26 cellular contexts compared by ENCODE assay signal in genomic region chr21:16476056-16476850, GRCh38.
A peak's percentile ranks its signal among the peaks of the same experiment; 100 is the strongest.
DNase-seq lines count a peak whose midpoint lies in the region; ATAC-seq, FAIRE-seq and TF ChIP-seq lines count a peak whose summit lies in the region.
"Had no signal": no experiment of that assay in that cellular context is flagged by ENCODE, and none has a peak within 500 bp of the region (broad histone marks: within the 10 kb centered on the region; RNA-seq: fewer than 3 reads in every experiment).

No MANE protein-coding gene starts in this region.

- H3K79me1 ChIP-seq in mesenchymal stem cell (replicated peaks; ENCODE audit: low read length, poor library complexity, severe bottlenecking), result peaks cover 10% of the 10 kb centered on the region

- no peak overlapping the region for H3K27ac Mint-ChIP-seq in MCF 10A (ENCODE audit: low read depth, unreplicated experiment)
- H3K27ac Mint-ChIP-seq: activated B cell treated with CpG ODN at 0.5 μM for 24 hours; activated CD4-positive, alpha-beta memory T cell treated with anti-CD3 and anti-CD28 coated beads, Interleukin-2, amount 10 ng/mL, durations not matched to agents 7 days and 5 days; activated naive CD4-positive, alpha-beta T cell treated with anti-CD3 and anti-CD28 coated beads for 36 hours; activated T-cell treated with anti-CD3 and anti-CD28 coated beads, Interleukin-2, amount 50 U/mL, for 24 hours; GM23338 had no signal

- H2AFZ ChIP-seq in endothelial cell of umbilical vein (ENCODE audit: low read depth, low read length) (no peak overlapping the region), mesenchymal stem cell (ENCODE audit: low read depth, low read length) (no peak overlapping the region)
- H2AFZ ChIP-seq: GM23338 had no signal

- H3K23ac ChIP-seq in mesenchymal stem cell (ENCODE audit: low read length in 2 of 2), result no peak overlapping the region

- BruUV-seq in endothelial cell of umbilical vein (replicated peaks; lab: Mats Ljungman, UMichigan), result no TSS peak
- no TSS peak for BruUV-seq in MCF 10A (replicated peaks; lab: Mats Ljungman, UMichigan)

- H2BK120ac ChIP-seq in mesenchymal stem cell (ENCODE audit: low read depth, low read length), result no peak overlapping the region

- DNase-seq in NCI-H774 (lab: John Stamatoyannopoulos, UW) (peak; percentile 7), endothelial cell of umbilical vein (ENCODE audit: low read depth, low spot score) (peak; percentile 32), mesenchymal stem cell (no peak), ascending aorta (ENCODE audit: low spot score in 2 of 2) (no peak), MCF 10A (ENCODE audit: unreplicated experiment) (no peak)
- no peak for DNase-seq in activated T-cell treated with anti-CD3 and anti-CD28 coated beads, Interleukin-2, amount 50 U/mL, for 4 hours
- no peak for DNase-seq in stimulated activated naive CD4-positive, alpha-beta T cell treated with Interleukin-2 at 50 U/mL for 16 hours (lab: John Stamatoyannopoulos, UW)
- DNase-seq: activated B cell treated with CpG ODN at 0.5 μM for 24 hours; activated CD4-positive, alpha-beta memory T cell treated with anti-CD3 and anti-CD28 coated beads, Interleukin-2, amount 10 ng/mL, durations not matched to agents 7 days and 5 days; activated naive CD4-positive, alpha-beta T cell treated with anti-CD3 and anti-CD28 coated beads for 36 hours; activated T-cell treated with anti-CD3 and anti-CD28 coated beads, Interleukin-2, amount 50 U/mL, for 24 hours; body of pancreas; Calu3; Karpas-422; NCI-H1092 treated with DMSO at 0.1 percent for 48 hours; NCI-H2171 treated with DMSO at 0.1 percent for 48 hours; ovary; PC-3; SJCRH30; stomach; T-helper 2 cell; upper lobe of right lung had no signal

- H3K9me1 ChIP-seq in endothelial cell of umbilical vein (replicated peaks; ENCODE audit: control insufficient read depth, extremely low read depth, insufficient read depth, low read length), result no peaks in the 10 kb centered on the region

- peaks cover 45% of the 10 kb centered on the region for H3K79me2 ChIP-seq in endothelial cell of umbilical vein (ENCODE audit: control insufficient read depth, insufficient read depth, low read length)

- H3K27ac ChIP-seq in endothelial cell of umbilical vein (ENCODE audit: insufficient read depth, low read depth, low read length), result no peak overlapping the region
- no peak overlapping the region for H3K27ac ChIP-seq in mesenchymal stem cell (ENCODE audit: low read length, poor library complexity, severe bottlenecking)
- no peak overlapping the region for H3K27ac ChIP-seq in ascending aorta
- H3K27ac ChIP-seq: BLaER1 treated with 17β-estradiol and CSF1 and Interleukin-3, amounts not matched to agents 10 nM and 100 nM; body of pancreas; SJCRH30; stomach; upper lobe of right lung had no signal

- CTCF ChIA-PET in endothelial cell of umbilical vein (lab: Charles Lee) (interaction anchor here (0.7 to 1.6 kb wide), 2 partner anchors 71 to 394 kb away, joined by 4 read pairs; no protein-coding TSS in a partner anchor), MCF 10A (lab: Yijun Ruan, JAX) (interaction anchor here (0.6 kb wide), 1 partner anchor 444 kb away, joined by 3 read pairs; no protein-coding TSS in a partner anchor)

- H3K36me3 ChIP-seq in endothelial cell of umbilical vein (ENCODE audit: control insufficient read depth in 2 of 2, extremely low read depth in 1 of 2, insufficient read depth in 2 of 2, low read length in 2 of 2) (no peaks in the 10 kb centered on the region), mesenchymal stem cell (ENCODE audit: control insufficient read depth in 1 of 2, insufficient read depth in 2 of 2, low read depth in 1 of 2, low read length in 2 of 2) (no peaks in the 10 kb centered on the region), ascending aorta (no peaks in the 10 kb centered on the region)
- H3K36me3 ChIP-seq: BLaER1 treated with 17β-estradiol and CSF1 and Interleukin-3, amounts not matched to agents 10 nM and 100 nM; ovary; SJCRH30; stomach; upper lobe of right lung had no signal

- no peak overlapping the region for H3K14ac ChIP-seq in mesenchymal stem cell (ENCODE audit: low read length in 2 of 2)

- no peak for TF ChIP-seq POLR2A in endothelial cell of umbilical vein (IDR thresholded peaks at IDR 0.05; ENCODE audit: low read depth, low read length)

- no peak overlapping the region for H2BK5ac ChIP-seq in mesenchymal stem cell (ENCODE audit: low read depth, low read length, poor library complexity, severe bottlenecking)

- no peak overlapping the region for H3K4me3 ChIP-seq in endothelial cell of umbilical vein (replicated peaks in 1 of 3; ENCODE audit: insufficient read depth in 1 of 3, low read depth in 1 of 3, low read length in 3 of 3)
- no peak overlapping the region for H3K4me3 ChIP-seq in mesenchymal stem cell (ENCODE audit: insufficient read depth in 1 of 2, low read depth in 1 of 2, low read length in 2 of 2)
- no peak overlapping the region for H3K4me3 ChIP-seq in ascending aorta
- H3K4me3 ChIP-seq: BLaER1 treated with 17β-estradiol and CSF1 and Interleukin-3, amounts not matched to agents 10 nM and 100 nM; body of pancreas; GM23338; lung; ovary; SJCRH30; stomach; upper lobe of right lung had no signal

- H2BK12ac ChIP-seq in mesenchymal stem cell (ENCODE audit: low read length in 2 of 2), result no peak overlapping the region

- H3K27me3 ChIP-seq in endothelial cell of umbilical vein (ENCODE audit: control insufficient read depth in 2 of 2, insufficient read depth in 2 of 2, low read length in 2 of 2) (no peaks in the 10 kb centered on the region), mesenchymal stem cell (ENCODE audit: control insufficient read depth in 1 of 2, insufficient read depth in 1 of 2, low read length in 2 of 2) (no peaks in the 10 kb centered on the region), ascending aorta (no peaks in the 10 kb centered on the region)
- H3K27me3 ChIP-seq: BLaER1 treated with 17β-estradiol and CSF1 and Interleukin-3, amounts not matched to agents 10 nM and 100 nM; body of pancreas; ovary; SJCRH30; stomach; upper lobe of right lung had no signal

- H3K4me1 ChIP-seq in endothelial cell of umbilical vein (ENCODE audit: control insufficient read depth, extremely low read depth, insufficient read depth, low read length), result no peaks in the 10 kb centered on the region
- peaks cover 1% of the 10 kb centered on the region for H3K4me1 ChIP-seq in mesenchymal stem cell (ENCODE audit: control insufficient read depth, insufficient read depth, low read depth, low read length)
- H3K4me1 ChIP-seq in ascending aorta, result peaks cover 0 to 2% of the 10 kb centered on the region in 2 donors
- H3K4me1 ChIP-seq: BLaER1 treated with 17β-estradiol and CSF1 and Interleukin-3, amounts not matched to agents 10 nM and 100 nM; SJCRH30; upper lobe of right lung had no signal

- no peak overlapping the region for H3K4me3 Mint-ChIP-seq in activated T-cell treated with anti-CD3 and anti-CD28 coated beads, Interleukin-2, amount 50 U/mL, for 4 hours
- no peak overlapping the region for H3K4me3 Mint-ChIP-seq in MCF 10A (ENCODE audit: unreplicated experiment)
- H3K4me3 Mint-ChIP-seq: activated B cell treated with CpG ODN at 0.5 μM for 24 hours; activated CD4-positive, alpha-beta memory T cell treated with anti-CD3 and anti-CD28 coated beads, Interleukin-2, amount 10 ng/mL, durations not matched to agents 7 days and 5 days; activated naive CD4-positive, alpha-beta T cell treated with anti-CD3 and anti-CD28 coated beads for 36 hours; activated T-cell treated with anti-CD3 and anti-CD28 coated beads, Interleukin-2, amount 50 U/mL, for 24 hours; GM23338 had no signal

- no peak for ATAC-seq in activated T-cell treated with anti-CD3 and anti-CD28 coated beads, Interleukin-2, amount 50 U/mL, for 4 hours
- ATAC-seq: body of pancreas, GM23338, PC-3, upper lobe of right lung had no signal

- POLR2A ChIA-PET in endothelial cell of umbilical vein (lab: Charles Lee), result no interaction called here
- POLR2A ChIA-PET in MCF 10A (lab: Yijun Ruan, JAX), result interaction anchor here (0.6 to 1.3 kb wide), 2 partner anchors 60 to 87 kb away, joined by 3 read pairs; no protein-coding TSS in a partner anchor

- peaks cover 17% of the 10 kb centered on the region for H3K9me3 Mint-ChIP-seq in activated T-cell treated with anti-CD3 and anti-CD28 coated beads, Interleukin-2, amount 50 U/mL, for 4 hours
- peaks cover 9% of the 10 kb centered on the region for H3K9me3 Mint-ChIP-seq in MCF 10A (ENCODE audit: unreplicated experiment)

- H4K20me1 ChIP-seq in endothelial cell of umbilical vein (replicated peaks; ENCODE audit: control insufficient read depth, extremely low read depth, insufficient read depth, low read length), result peaks cover 3% of the 10 kb centered on the region
- H4K20me1 ChIP-seq: BLaER1 treated with 17β-estradiol and CSF1 and Interleukin-3, amounts not matched to agents 10 nM and 100 nM had no signal

- no peak overlapping the region for H3K4ac ChIP-seq in mesenchymal stem cell (ENCODE audit: low read depth in 1 of 2, low read length in 2 of 2)

- no peak overlapping the region for H2AK5ac ChIP-seq in mesenchymal stem cell (ENCODE audit: low read length, severe bottlenecking)

- H3K18ac ChIP-seq in mesenchymal stem cell (ENCODE audit: low read depth in 1 of 2, low read length in 2 of 2), result no peak overlapping the region

- TF ChIP-seq CTCF in endothelial cell of umbilical vein (IDR thresholded peaks at IDR 0.05; ENCODE audit: extremely low read depth in 1 of 2, insufficient read depth in 1 of 2, low read depth in 1 of 2, low read length in 2 of 2), result no peak
- no peak for TF ChIP-seq CTCF in ascending aorta (IDR thresholded peaks at IDR 0.05)
- TF ChIP-seq CTCF in MCF 10A (IDR thresholded peaks at IDR 0.05; ENCODE audit: unreplicated experiment), result no peak

- H4K91ac ChIP-seq in mesenchymal stem cell (ENCODE audit: low read length), result no peak overlapping the region

- H3K4me2 ChIP-seq in endothelial cell of umbilical vein (ENCODE audit: insufficient read depth, low read length), result no peak overlapping the region
- no peak overlapping the region for H3K4me2 ChIP-seq in mesenchymal stem cell (ENCODE audit: low read length, poor library complexity, severe bottlenecking)
- H3K4me2 ChIP-seq: BLaER1 treated with 17β-estradiol and CSF1 and Interleukin-3, amounts not matched to agents 10 nM and 100 nM; GM23338 had no signal

- H3K4me1 Mint-ChIP-seq in activated T-cell treated with anti-CD3 and anti-CD28 coated beads, Interleukin-2, amount 50 U/mL, for 4 hours (ENCODE audit: low read depth), result no peaks in the 10 kb centered on the region
- H3K4me1 Mint-ChIP-seq in MCF 10A (ENCODE audit: insufficient read depth, unreplicated experiment), result no peaks in the 10 kb centered on the region
- H3K4me1 Mint-ChIP-seq: activated B cell treated with CpG ODN at 0.5 μM for 24 hours; activated CD4-positive, alpha-beta memory T cell treated with anti-CD3 and anti-CD28 coated beads, Interleukin-2, amount 10 ng/mL, durations not matched to agents 7 days and 5 days; GM23338 had no signal

- dilution Hi-C loops in endothelial cell of umbilical vein (cut with MboI; ENCODE audit: extremely low pct_ligation_motif_present, low sequenced_read_pairs), result no loop called here

- H3K9ac ChIP-seq in endothelial cell of umbilical vein (replicated peaks; ENCODE audit: extremely low read depth, insufficient read depth, low read length), result no peak overlapping the region
- peak overlapping the region; percentile 66 for H3K9ac ChIP-seq in mesenchymal stem cell (ENCODE audit: low read length)
- H3K9ac ChIP-seq: BLaER1 treated with 17β-estradiol and CSF1 and Interleukin-3, amounts not matched to agents 10 nM and 100 nM had no signal

- H3K9me3 ChIP-seq in endothelial cell of umbilical vein (replicated peaks; ENCODE audit: control insufficient read depth, insufficient read depth, low read length) (no peaks in the 10 kb centered on the region), mesenchymal stem cell (ENCODE audit: control insufficient read depth, low read length) (peaks cover 16% of the 10 kb centered on the region), ascending aorta (peaks cover 0 to 16% of the 10 kb centered on the region in 2 donors)
- H3K9me3 ChIP-seq: BLaER1 treated with 17β-estradiol and CSF1 and Interleukin-3, amounts not matched to agents 10 nM and 100 nM; ovary; upper lobe of right lung had no signal

- H3K36me3 Mint-ChIP-seq in activated T-cell treated with anti-CD3 and anti-CD28 coated beads, Interleukin-2, amount 50 U/mL, for 4 hours (ENCODE audit: insufficient read depth), result no peaks in the 10 kb centered on the region
- no peaks in the 10 kb centered on the region for H3K36me3 Mint-ChIP-seq in MCF 10A (ENCODE audit: insufficient read depth, unreplicated experiment)

- H2BK15ac ChIP-seq in mesenchymal stem cell (ENCODE audit: low read depth, poor library complexity, severe bottlenecking), result no peak overlapping the region

- H3K27me3 Mint-ChIP-seq in activated T-cell treated with anti-CD3 and anti-CD28 coated beads, Interleukin-2, amount 50 U/mL, for 4 hours (ENCODE audit: low read depth), result no peaks in the 10 kb centered on the region
- no peaks in the 10 kb centered on the region for H3K27me3 Mint-ChIP-seq in MCF 10A (ENCODE audit: insufficient read depth, unreplicated experiment)
- H3K27me3 Mint-ChIP-seq: activated B cell treated with CpG ODN at 0.5 μM for 24 hours; activated CD4-positive, alpha-beta memory T cell treated with anti-CD3 and anti-CD28 coated beads, Interleukin-2, amount 10 ng/mL, durations not matched to agents 7 days and 5 days; activated T-cell treated with anti-CD3 and anti-CD28 coated beads, Interleukin-2, amount 50 U/mL, for 24 hours had no signal

- H4K8ac ChIP-seq in mesenchymal stem cell (ENCODE audit: low read length), result no peak overlapping the region

- intact Hi-C loops in endothelial cell of umbilical vein (cut with micrococcal nuclease), result no loop called here
- intact Hi-C loops in ascending aorta (cut with DNase I), result no loop called here
- intact Hi-C loops in MCF 10A (cut with micrococcal nuclease), result no loop called here

- 57% methylated on average over 1 of the region's 2 CpGs for WGBS in mesenchymal stem cell

- FAIRE-seq in A204.1 (lab: Jason Lieb, UNC) (peak; percentile 9), endothelial cell of umbilical vein (lab: Jason Lieb, UNC) (no peak)

Comparison
In these comparisons a context has a peak if more than half of its experiments do, and no peak if none do; other contexts are left out.
1. DNase-seq: peak in NCI-H774 (single experiment) and endothelial cell of umbilical vein (single experiment); none in mesenchymal stem cell (single experiment), activated T-cell treated with anti-CD3 and anti-CD28 coated beads, Interleukin-2, amount 50 U/mL, for 4 hours (single experiment), stimulated activated naive CD4-positive, alpha-beta T cell treated with Interleukin-2 at 50 U/mL for 16 hours (single experiment), ascending aorta (0 of 2) and MCF 10A (single experiment).